Comparison of ENCODE assay signal across 1 cellular context in the genomic region with DNA sequence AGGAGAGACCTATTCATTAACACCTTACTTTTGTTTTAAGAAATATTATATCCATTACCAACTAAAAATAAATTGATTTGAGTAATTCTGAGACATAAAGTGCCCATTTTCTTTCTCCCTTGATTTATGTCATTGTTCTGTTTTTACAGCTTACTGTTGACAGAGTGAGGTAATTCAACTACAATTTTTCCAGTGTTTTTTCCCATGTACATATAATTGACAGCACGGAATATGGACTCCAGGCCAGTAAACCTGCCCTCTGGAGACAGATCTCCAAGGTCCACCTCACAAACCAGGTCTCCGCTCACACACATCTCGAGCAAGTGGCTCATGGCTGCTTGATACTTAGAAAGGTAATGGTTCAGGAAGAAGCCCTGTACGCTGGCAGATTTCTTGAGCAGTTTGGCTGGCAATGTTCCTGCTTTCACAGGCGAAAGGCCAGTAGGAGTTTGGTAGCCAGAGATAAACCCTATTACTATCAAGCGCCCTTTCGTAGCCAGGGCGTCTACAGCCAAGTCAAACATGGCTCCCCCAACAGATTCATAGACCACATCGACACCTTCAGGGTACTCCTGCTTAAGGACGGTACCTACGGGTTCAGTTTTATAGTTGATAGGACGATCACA.
TF ChIP-seq lines count a peak whose summit lies in the region.

No MANE protein-coding gene starts in this region.

TF ChIP-seq in endothelial cell of umbilical vein, 7 proteins besides CTCF, POLR2A, EP300 and RAD21:
- TF ChIP-seq JUN (IDR thresholded peaks at IDR 0.05; ENCODE audit: borderline replicate concordance, insufficient read depth, insufficient read length, low read depth) = peak; percentile 39
- TF ChIP-seq, protein P1, sequence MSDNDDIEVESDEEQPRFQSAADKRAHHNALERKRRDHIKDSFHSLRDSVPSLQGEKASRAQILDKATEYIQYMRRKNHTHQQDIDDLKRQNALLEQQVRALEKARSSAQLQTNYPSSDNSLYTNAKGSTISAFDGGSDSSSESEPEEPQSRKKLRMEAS (IDR thresholded peaks at IDR 0.05; ENCODE audit: insufficient read depth, insufficient read length) = no peak
